In genomic region chr9:131349881-131350563, GRCh38 we compare ENCODE assay signal across 1 cellular context.
TF ChIP-seq lines count a peak whose summit lies in the region.

No MANE protein-coding gene starts in this region.

TF ChIP-seq in GM12878, 131 proteins besides CTCF, POLR2A, EP300 and RAD21 (continued from another document):
- 0 out of 4 replicates have a peak, but pooled peaks of 1 of the 2 experiments have one; percentile 15 for TF ChIP-seq BHLHE40 (IDR thresholded peaks at IDR 0.05; ENCODE audit: borderline replicate concordance in 1 of 2, low read depth in 2 of 2, low read length in 1 of 2)
- TF ChIP-seq TBL1XR1 (IDR thresholded peaks at IDR 0.05; ENCODE audit: low read depth, low read length), result no peak
- 0 out of 2 replicates have a peak, but pooled peaks have one; percentile 32 for TF ChIP-seq IRF3 (IDR thresholded peaks at IDR 0.05)
- TF ChIP-seq POLR2AphosphoS2 (IDR thresholded peaks at IDR 0.05; ENCODE audit: low read depth, low read length), result no peak
- no peak for TF ChIP-seq EZH2 (IDR thresholded peaks at IDR 0.05; ENCODE audit: borderline replicate concordance, control insufficient read depth, low read depth, low read length)
- no peak for TF ChIP-seq POLR2AphosphoS5 (IDR thresholded peaks at IDR 0.05; ENCODE audit: low read length)
- no peak for TF ChIP-seq ATF7 (IDR thresholded peaks at IDR 0.05; ENCODE audit: low read depth)
- TF ChIP-seq PBX3 (IDR thresholded peaks at IDR 0.05; ENCODE audit: insufficient replicate concordance, low read depth, low read length), result peak; percentile 30
- no peak for TF ChIP-seq REST (IDR thresholded peaks at IDR 0.05; ENCODE audit: low read depth, low read length)
- no peak for TF ChIP-seq NR2C1 (IDR thresholded peaks at IDR 0.05)
- no peak for TF ChIP-seq IRF5 (IDR thresholded peaks at IDR 0.05; ENCODE audit: borderline replicate concordance)
- no peak for TF ChIP-seq YBX1 (IDR thresholded peaks at IDR 0.05)
- TF ChIP-seq IRF4 (IDR thresholded peaks at IDR 0.05; ENCODE audit: low read depth, low read length), result 0 out of 2 replicates have a peak, but pooled peaks have one; percentile 14
- TF ChIP-seq STAT1 (conservative IDR thresholded peaks at IDR 0.05), result 0 out of 2 replicates have a peak, but pooled peaks have one; percentile 18
- TF ChIP-seq ETV6 (conservative IDR thresholded peaks at IDR 0.05 in 1 of 2, IDR thresholded peaks at IDR 0.05 in 1 of 2; ENCODE audit: borderline replicate concordance in 1 of 2, low read depth in 1 of 2), result no peak
- TF ChIP-seq SREBF1 (IDR thresholded peaks at IDR 0.05; ENCODE audit: low read length), result no peak
- TF ChIP-seq SMARCA5 (IDR thresholded peaks at IDR 0.05), result peak; percentile 34; the same call in 1 of the 2 replicates
- TF ChIP-seq YY1 (IDR thresholded peaks at IDR 0.05; ENCODE audit: low read depth, low read length), result peak; percentile 53; the same call in 1 of the 2 replicates
- no peak for TF ChIP-seq ZBTB11 (CRISPR knock-in tag; IDR thresholded peaks at IDR 0.05)
- no peak for TF ChIP-seq HSF1 (IDR thresholded peaks at IDR 0.05; ENCODE audit: low read depth, low read length)
- no peak for TF ChIP-seq CREM (IDR thresholded peaks at IDR 0.05; ENCODE audit: low read depth)
- peak; percentile 85 for TF ChIP-seq SMC3 (IDR thresholded peaks at IDR 0.05; ENCODE audit: borderline replicate concordance, low read length)
